ENCODE assay signal across 8 cellular contexts in the genomic region with DNA sequence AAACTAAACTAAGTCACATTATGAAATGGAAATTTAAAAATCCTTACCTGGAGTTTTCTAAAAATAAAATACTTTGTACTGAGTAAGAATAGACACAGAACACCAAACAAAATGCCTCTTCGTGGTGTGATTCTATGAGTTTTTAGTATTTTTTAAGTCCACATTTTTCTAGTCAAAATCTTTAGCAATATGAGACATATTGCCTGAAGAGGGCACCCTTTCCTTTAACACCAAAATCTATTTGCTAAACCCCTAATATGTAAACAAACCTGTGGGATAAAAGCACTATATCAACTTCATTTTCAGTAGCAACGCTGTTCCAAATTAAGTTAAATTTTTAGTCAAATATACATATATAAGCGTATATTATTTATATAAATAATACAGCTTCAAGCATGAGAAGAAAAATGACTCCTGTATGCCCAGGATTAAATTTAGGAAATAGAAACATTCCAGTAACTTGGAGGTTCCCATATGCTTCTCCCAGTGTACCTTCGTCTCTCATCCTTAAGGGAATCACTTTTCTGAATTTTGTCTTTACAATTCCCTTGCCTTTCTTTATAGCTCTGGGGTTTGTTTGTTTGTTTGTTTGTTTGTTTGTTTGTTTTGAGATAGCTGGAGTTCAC. TPM values are rescaled to one million over a fixed set of nuclear protein-coding genes. Genes with fewer than 3 reads are reported as not detected.
DNase-seq lines count a peak whose midpoint lies in the region; ATAC-seq and TF ChIP-seq lines count a peak whose summit lies in the region.

No MANE protein-coding gene starts in this region.

- intact Hi-C loops in gastrocnemius medialis (cut with DNase I; ENCODE audit: low total_unique reads) = loop anchor here (1.0 kb wide), 2 partner anchors 87 to 232 kb away; no protein-coding TSS in a partner anchor

- no peaks in the 10 kb centered on the region for H3K27me3 ChIP-seq in gastrocnemius medialis

- H3K36me3 ChIP-seq in gastrocnemius medialis = no peaks in the 10 kb centered on the region

- no peaks in the 10 kb centered on the region for H3K9me3 ChIP-seq in gastrocnemius medialis

- H3K27ac ChIP-seq in gastrocnemius medialis = peak overlapping the region in 1 of 4 donors; percentile 14

- H3K4me1 ChIP-seq in gastrocnemius medialis = peaks cover 2% of the 10 kb centered on the region in 2 donors

- TF ChIP-seq CTCF in gastrocnemius medialis (IDR thresholded peaks at IDR 0.05 in 4 of 5, conservative IDR thresholded peaks at IDR 0.05 in 1 of 5) = peak; percentile 37 to 66 (median 61)

- DNase-seq in ELR (ENCODE audit: low read depth) (peak; percentile 68), LoVo (ENCODE audit: low spot score) (peak; percentile 49), foreskin melanocyte (peak; percentile 40), gastrocnemius medialis (no peak), OCI-M2 (lab: John Stamatoyannopoulos, UW; ENCODE audit: unreplicated experiment) (no peak)

- ATAC-seq in SK-N-SH treated with all-trans-retinoic acid at 6 μM for 48 hours (peak; percentile 60; the same call in 2 of the 3 replicates), gastrocnemius medialis (peak in 1 of 2 donors; percentile 53), GM19452 (IDR thresholded peaks at IDR 0.05; ENCODE audit: unreplicated experiment) (no peak), GM21825 (IDR thresholded peaks at IDR 0.05; ENCODE audit: unreplicated experiment) (no peak)

- in situ Hi-C loops in gastrocnemius medialis (cut with MboI; ENCODE audit: low sequenced_read_pairs in 4 of 4) = loop anchor here (5.0 to 10.0 kb wide), 6 partner anchors 81 to 231 kb away; a partner anchor contains a TSS

- H3K4me3 ChIP-seq in gastrocnemius medialis = no peak overlapping the region

- TF ChIP-seq POLR2A in gastrocnemius medialis (IDR thresholded peaks at IDR 0.05) = no peak

TF ChIP-seq in SK-N-SH treated with all-trans-retinoic acid at 6 μM for 48 hours, 23 proteins besides CTCF, POLR2A, EP300 and RAD21:
- TF ChIP-seq ZNF70 (CRISPR knock-in tag; IDR thresholded peaks at IDR 0.05) = no peak
- no peak for TF ChIP-seq PPARA (CRISPR knock-in tag; IDR thresholded peaks at IDR 0.05; ENCODE audit: borderline replicate concordance)
- TF ChIP-seq ZC3H10 (CRISPR knock-in tag; IDR thresholded peaks at IDR 0.05) = no peak
- TF ChIP-seq TCF4 (CRISPR knock-in tag; IDR thresholded peaks at IDR 0.05; ENCODE audit: borderline replicate concordance) = no peak
- TF ChIP-seq ARNTL (CRISPR knock-in tag; IDR thresholded peaks at IDR 0.05; ENCODE audit: borderline replicate concordance, low read depth) = no peak
- TF ChIP-seq GLIS3 (CRISPR knock-in tag; IDR thresholded peaks at IDR 0.05) = no peak
- TF ChIP-seq, protein P1, sequence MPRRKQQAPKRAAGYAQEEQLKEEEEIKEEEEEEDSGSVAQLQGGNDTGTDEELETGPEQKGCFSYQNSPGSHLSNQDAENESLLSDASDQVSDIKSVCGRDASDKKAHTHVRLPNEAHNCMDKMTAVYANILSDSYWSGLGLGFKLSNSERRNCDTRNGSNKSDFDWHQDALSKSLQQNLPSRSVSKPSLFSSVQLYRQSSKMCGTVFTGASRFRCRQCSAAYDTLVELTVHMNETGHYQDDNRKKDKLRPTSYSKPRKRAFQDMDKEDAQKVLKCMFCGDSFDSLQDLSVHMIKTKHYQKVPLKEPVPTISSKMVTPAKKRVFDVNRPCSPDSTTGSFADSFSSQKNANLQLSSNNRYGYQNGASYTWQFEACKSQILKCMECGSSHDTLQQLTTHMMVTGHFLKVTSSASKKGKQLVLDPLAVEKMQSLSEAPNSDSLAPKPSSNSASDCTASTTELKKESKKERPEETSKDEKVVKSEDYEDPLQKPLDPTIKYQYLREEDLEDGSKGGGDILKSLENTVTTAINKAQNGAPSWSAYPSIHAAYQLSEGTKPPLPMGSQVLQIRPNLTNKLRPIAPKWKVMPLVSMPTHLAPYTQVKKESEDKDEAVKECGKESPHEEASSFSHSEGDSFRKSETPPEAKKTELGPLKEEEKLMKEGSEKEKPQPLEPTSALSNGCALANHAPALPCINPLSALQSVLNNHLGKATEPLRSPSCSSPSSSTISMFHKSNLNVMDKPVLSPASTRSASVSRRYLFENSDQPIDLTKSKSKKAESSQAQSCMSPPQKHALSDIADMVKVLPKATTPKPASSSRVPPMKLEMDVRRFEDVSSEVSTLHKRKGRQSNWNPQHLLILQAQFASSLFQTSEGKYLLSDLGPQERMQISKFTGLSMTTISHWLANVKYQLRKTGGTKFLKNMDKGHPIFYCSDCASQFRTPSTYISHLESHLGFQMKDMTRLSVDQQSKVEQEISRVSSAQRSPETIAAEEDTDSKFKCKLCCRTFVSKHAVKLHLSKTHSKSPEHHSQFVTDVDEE (CRISPR knock-in tag; IDR thresholded peaks at IDR 0.05) = no peak
- no peak for TF ChIP-seq ZNF8 (CRISPR knock-in tag; IDR thresholded peaks at IDR 0.05)
- TF ChIP-seq, protein P2, sequence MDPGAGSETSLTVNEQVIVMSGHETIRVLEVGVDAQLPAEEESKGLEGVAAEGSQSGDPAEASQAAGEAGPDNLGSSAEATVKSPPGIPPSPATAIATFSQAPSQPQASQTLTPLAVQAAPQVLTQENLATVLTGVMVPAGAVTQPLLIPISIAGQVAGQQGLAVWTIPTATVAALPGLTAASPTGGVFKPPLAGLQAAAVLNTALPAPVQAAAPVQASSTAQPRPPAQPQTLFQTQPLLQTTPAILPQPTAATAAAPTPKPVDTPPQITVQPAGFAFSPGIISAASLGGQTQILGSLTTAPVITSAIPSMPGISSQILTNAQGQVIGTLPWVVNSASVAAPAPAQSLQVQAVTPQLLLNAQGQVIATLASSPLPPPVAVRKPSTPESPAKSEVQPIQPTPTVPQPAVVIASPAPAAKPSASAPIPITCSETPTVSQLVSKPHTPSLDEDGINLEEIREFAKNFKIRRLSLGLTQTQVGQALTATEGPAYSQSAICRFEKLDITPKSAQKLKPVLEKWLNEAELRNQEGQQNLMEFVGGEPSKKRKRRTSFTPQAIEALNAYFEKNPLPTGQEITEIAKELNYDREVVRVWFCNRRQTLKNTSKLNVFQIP (CRISPR knock-in tag; IDR thresholded peaks at IDR 0.05; ENCODE audit: borderline replicate concordance, low read depth) = no peak
- no peak for TF ChIP-seq ZFP3 (CRISPR knock-in tag; IDR thresholded peaks at IDR 0.05)
- no peak for TF ChIP-seq ESRRG (CRISPR knock-in tag; IDR thresholded peaks at IDR 0.05)
- TF ChIP-seq CSDC2 (CRISPR knock-in tag; IDR thresholded peaks at IDR 0.05) = no peak
- TF ChIP-seq OSR1 (CRISPR knock-in tag; IDR thresholded peaks at IDR 0.05) = no peak
- TF ChIP-seq, protein P3, sequence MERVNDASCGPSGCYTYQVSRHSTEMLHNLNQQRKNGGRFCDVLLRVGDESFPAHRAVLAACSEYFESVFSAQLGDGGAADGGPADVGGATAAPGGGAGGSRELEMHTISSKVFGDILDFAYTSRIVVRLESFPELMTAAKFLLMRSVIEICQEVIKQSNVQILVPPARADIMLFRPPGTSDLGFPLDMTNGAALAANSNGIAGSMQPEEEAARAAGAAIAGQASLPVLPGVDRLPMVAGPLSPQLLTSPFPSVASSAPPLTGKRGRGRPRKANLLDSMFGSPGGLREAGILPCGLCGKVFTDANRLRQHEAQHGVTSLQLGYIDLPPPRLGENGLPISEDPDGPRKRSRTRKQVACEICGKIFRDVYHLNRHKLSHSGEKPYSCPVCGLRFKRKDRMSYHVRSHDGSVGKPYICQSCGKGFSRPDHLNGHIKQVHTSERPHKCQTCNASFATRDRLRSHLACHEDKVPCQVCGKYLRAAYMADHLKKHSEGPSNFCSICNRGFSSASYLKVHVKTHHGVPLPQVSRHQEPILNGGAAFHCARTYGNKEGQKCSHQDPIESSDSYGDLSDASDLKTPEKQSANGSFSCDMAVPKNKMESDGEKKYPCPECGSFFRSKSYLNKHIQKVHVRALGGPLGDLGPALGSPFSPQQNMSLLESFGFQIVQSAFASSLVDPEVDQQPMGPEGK (CRISPR knock-in tag; IDR thresholded peaks at IDR 0.05; ENCODE audit: borderline replicate concordance) = no peak
- no peak for TF ChIP-seq RARB (CRISPR knock-in tag; IDR thresholded peaks at IDR 0.05)
- TF ChIP-seq TOX (CRISPR knock-in tag; IDR thresholded peaks at IDR 0.05; ENCODE audit: borderline replicate concordance) = no peak

RNA-seq across cellular contexts. Expression of a gene that starts 23.0 kb away (rescaled TPM):
- 1 to 10 TPM in 3 of 4 donors, under 1 TPM in 1; 0.92 to 3.7 (median 2.1) TPM for total RNA-seq in gastrocnemius medialis

Comparison
In these comparisons a context has a peak if more than half of its experiments do, and no peak if none do; other contexts are left out.
1. DNase-seq: peak in ELR (single experiment), LoVo (single experiment) and foreskin melanocyte (single experiment); none in gastrocnemius medialis (0 of 2) and OCI-M2 (single experiment).